Comparison of ENCODE assay signal across 8 cellular contexts in genomic region chr22:40436460-40437431, GRCh38.
A peak's percentile ranks its signal among the peaks of the same experiment; 100 is the strongest.
DNase-seq lines count a peak whose midpoint lies in the region; ATAC-seq, FAIRE-seq and TF ChIP-seq lines count a peak whose summit lies in the region.
"Had no signal": no experiment of that assay in that cellular context is flagged by ENCODE, and none has a peak within 500 bp of the region (broad histone marks: within the 10 kb centered on the region; RNA-seq: fewer than 3 reads in every experiment).

No MANE protein-coding gene starts in this region.

- POLR2A ChIA-PET in OCI-LY7 (lab: Charles Lee) = interaction anchor here (0.5 to 2.5 kb wide), 21 partner anchors 10 to 973 kb away, joined by 3 to 17 read pairs (median 4); no protein-coding TSS in a partner anchor
- POLR2A ChIA-PET in K562 (lab: Yijun Ruan, JAX) = interaction anchor here (0.6 to 2.0 kb wide), 9 partner anchors 8 to 200 kb away, joined by 3 to 5 read pairs (median 4); partner anchors contain the start of gene MRTFA

- CTCF ChIA-PET in OCI-LY7 (lab: Charles Lee; ENCODE audit: unreplicated experiment) (interaction anchor here (0.5 to 1.8 kb wide), 8 partner anchors 18 to 88 kb away, joined by 3 to 6 read pairs (median 3); no protein-coding TSS in a partner anchor), K562 (lab: Yijun Ruan, JAX; ENCODE audit: low intra/inter-chr PET ratio) (interaction anchor here (0.5 to 3.7 kb wide), 6 partner anchors 41 to 462 kb away, joined by 3 to 26 read pairs (median 6); no protein-coding TSS in a partner anchor)

- H4K20me1 ChIP-seq in OCI-LY7 (ENCODE audit: insufficient read depth, low read length) (no peaks in the 10 kb centered on the region), K562 (replicated peaks; ENCODE audit: control insufficient read depth, insufficient read depth, low read length) (0 out of 2 replicates have a peak, but pooled peaks cover 3% of the 10 kb centered on the region)

- intact Hi-C loops in OCI-LY7 (cut with micrococcal nuclease; ENCODE audit: unreplicated experiment) = loop anchor here (1.0 to 2.0 kb wide), 10 partner anchors 22 to 210 kb away; partner anchors contain the start of genes MRTFA and SGSM3
- intact Hi-C loops in K562 (cut with micrococcal nuclease) = loop anchor here (2.0 to 5.0 kb wide), 4 partner anchors 41 to 211 kb away; no protein-coding TSS in a partner anchor

- peak overlapping the region; percentile 99 for H3K4me2 ChIP-seq in OCI-LY7 (ENCODE audit: low read length)
- peak overlapping the region; percentile 61 for H3K4me2 ChIP-seq in K562 (ENCODE audit: insufficient read depth, low read length)

- FAIRE-seq in K562 (lab: Jason Lieb, UNC) = peak; percentile 89

- TF ChIP-seq CTCF in OCI-LY7 (conservative IDR thresholded peaks at IDR 0.05; ENCODE audit: low read length) (peak; percentile 89), K562 (IDR thresholded peaks at IDR 0.05 in 2 of 3, conservative IDR thresholded peaks at IDR 0.05 in 1 of 3; ENCODE audit: insufficient read depth in 2 of 3, low read depth in 1 of 3, low read length in 3 of 3) (peak in 2 of 3 experiments; percentile 50 to 57; a peak in 2 of 6 replicates)

- H3K4me3 Mint-ChIP-seq in immature natural killer cell = peak overlapping the region; percentile 19 to 69 (median 48)

- H3K27me3 Mint-ChIP-seq in immature natural killer cell (ENCODE audit: low read depth in 3 of 3) = no peaks in the 10 kb centered on the region

- H3K9ac ChIP-seq in K562 (ENCODE audit: insufficient read depth in 1 of 2, low read depth in 2 of 2, low read length in 2 of 2) = peak overlapping the region; percentile 53 to 54; a peak in 3 of 4 replicates

- H3K79me2 ChIP-seq in OCI-LY7 (ENCODE audit: insufficient read depth, low read depth, low read length) (peaks cover 65% of the 10 kb centered on the region), K562 (ENCODE audit: control insufficient read depth, insufficient read depth, low read length) (peaks cover 13% of the 10 kb centered on the region; the same call in 1 of the 3 replicates)

- peak; percentile 22; the same call in 1 of the 2 replicates for TF ChIP-seq EP300 in K562 (IDR thresholded peaks at IDR 0.05; ENCODE audit: low read length)

- H3K36me3 ChIP-seq in OCI-LY7 (ENCODE audit: insufficient read depth, low read length) (peaks cover 62% of the 10 kb centered on the region), K562 (ENCODE audit: control insufficient read depth, insufficient read depth, low read length) (peaks cover 19% of the 10 kb centered on the region; the same call in 1 of the 3 replicates)

- H3K4me1 ChIP-seq in OCI-LY7 (ENCODE audit: insufficient read depth, low read length, poor library complexity, severe bottlenecking) = peaks cover 96% of the 10 kb centered on the region
- H3K4me1 ChIP-seq in K562 (replicated peaks in 1 of 2; ENCODE audit: control insufficient read depth in 2 of 2, insufficient read depth in 2 of 2, low read length in 2 of 2) = peaks cover 0 to 23% of the 10 kb centered on the region in 2 experiments; a peak in 4 of 5 replicates

- H3K9me3 ChIP-seq in OCI-LY7 (ENCODE audit: low read length) (peaks cover 5% of the 10 kb centered on the region; the same call in 1 of the 2 replicates), K562 (replicated peaks; ENCODE audit: control insufficient read depth, insufficient read depth, low read depth, low read length) (no peaks in the 10 kb centered on the region)

- TF ChIP-seq RAD21 in K562 (CRISPR knock-in tag; conservative IDR thresholded peaks at IDR 0.05 in 1 of 2, IDR thresholded peaks at IDR 0.05 in 1 of 2) = peak; percentile 59 to 64

- no peak for TF ChIP-seq POLR2A in K562 (conservative IDR thresholded peaks at IDR 0.05)

- BruUV-seq in OCI-LY7 (replicated peaks; lab: Mats Ljungman, UMichigan) (no TSS peak), K562 (replicated peaks; lab: Mats Ljungman, UMichigan) (no TSS peak)

- no peaks in the 10 kb centered on the region for H3K9me1 ChIP-seq in K562 (ENCODE audit: control insufficient read depth, insufficient read depth, low read length)

- H3K27ac Mint-ChIP-seq in immature natural killer cell = peak overlapping the region; percentile 74 to 87 (median 78)

- in situ Hi-C loops in K562 (cut with MboI) = loop anchor here (10.0 kb wide), 1 partner anchor 208 kb away; no protein-coding TSS in a partner anchor

- peaks cover 0 to 8% (median 3%) of the 10 kb centered on the region in 3 donors for H3K36me3 Mint-ChIP-seq in immature natural killer cell

- H3K9me3 Mint-ChIP-seq in immature natural killer cell = no peaks in the 10 kb centered on the region

- H3K4me3 ChIP-seq in OCI-LY7 (ENCODE audit: low read depth, low read length, poor library complexity, severe bottlenecking) (peak overlapping the region; percentile 64), K562 (no peak overlapping the region)

- DNase-seq in EH (ENCODE audit: low read depth) (peak; percentile 55), HK-2 (ENCODE audit: unreplicated experiment) (peak; percentile 15), OCI-LY7 (ENCODE audit: low spot score) (peak; percentile 95), K562 (ENCODE audit: extremely low read depth in 1 of 4, low spot score in 3 of 4) (peak; percentile 57 to 84 (median 65)), immature natural killer cell (peak; percentile 46 to 58 (median 48)), smooth muscle cell of the brain vasculature (ENCODE audit: low read depth, low spot score) (peak; percentile 57)

- H3K9me2 ChIP-seq in OCI-LY7 (ENCODE audit: insufficient read depth, low read length) = no peaks in the 10 kb centered on the region

- H3K27ac ChIP-seq in OCI-LY7 (ENCODE audit: low read depth, low read length, poor library complexity, severe bottlenecking) = peak overlapping the region; percentile 99
- H3K27ac ChIP-seq in K562 (ENCODE audit: extremely low read depth, low read depth, low read length) = peak overlapping the region; percentile 81
- H3K27ac ChIP-seq: epithelial cell of prostate had no signal

- H3K27me3 ChIP-seq in K562 (ENCODE audit: control insufficient read depth in 2 of 2, insufficient read depth in 2 of 2, low read length in 2 of 2) = no peaks in the 10 kb centered on the region

- peaks cover 44 to 59% of the 10 kb centered on the region in 2 donors for H3K4me1 Mint-ChIP-seq in immature natural killer cell

- WGBS in K562 (ENCODE audit: insufficient coverage, low coverage, missing lambda C conversion rate) = 20% methylated on average over 13 of the region's 14 CpGs

- ATAC-seq in GM19438 (IDR thresholded peaks at IDR 0.05; ENCODE audit: low read depth, unreplicated experiment) (peak; percentile 65), K562 (peak; percentile 95)

- H2AFZ ChIP-seq in OCI-LY7 (ENCODE audit: low read length) = no peak overlapping the region
- 0 out of 2 replicates have a peak overlapping the region, but pooled peaks have one; percentile 61 for H2AFZ ChIP-seq in K562 (ENCODE audit: low read depth, low read length)

TF ChIP-seq in K562, 482 proteins besides CTCF, POLR2A, EP300 and RAD21 (continues in another document):
- TF ChIP-seq NEUROD1 (IDR thresholded peaks at IDR 0.05; ENCODE audit: borderline replicate concordance, low read depth, low read length, partially characterized antibody) = no peak
- TF ChIP-seq FOXJ2 (tag; IDR thresholded peaks at IDR 0.05) = no peak
- no peak for TF ChIP-seq XRCC4 (IDR thresholded peaks at IDR 0.05; ENCODE audit: extremely low read depth, insufficient read depth, insufficient read length)
- TF ChIP-seq ZNF212 (CRISPR knock-in tag; IDR thresholded peaks at IDR 0.05) = no peak
- no peak for TF ChIP-seq ZNF12 (CRISPR knock-in tag; IDR thresholded peaks at IDR 0.05)
- no peak for TF ChIP-seq SRSF3 (IDR thresholded peaks at IDR 0.05; ENCODE audit: insufficient read depth, low read length)
- TF ChIP-seq, protein P1, sequence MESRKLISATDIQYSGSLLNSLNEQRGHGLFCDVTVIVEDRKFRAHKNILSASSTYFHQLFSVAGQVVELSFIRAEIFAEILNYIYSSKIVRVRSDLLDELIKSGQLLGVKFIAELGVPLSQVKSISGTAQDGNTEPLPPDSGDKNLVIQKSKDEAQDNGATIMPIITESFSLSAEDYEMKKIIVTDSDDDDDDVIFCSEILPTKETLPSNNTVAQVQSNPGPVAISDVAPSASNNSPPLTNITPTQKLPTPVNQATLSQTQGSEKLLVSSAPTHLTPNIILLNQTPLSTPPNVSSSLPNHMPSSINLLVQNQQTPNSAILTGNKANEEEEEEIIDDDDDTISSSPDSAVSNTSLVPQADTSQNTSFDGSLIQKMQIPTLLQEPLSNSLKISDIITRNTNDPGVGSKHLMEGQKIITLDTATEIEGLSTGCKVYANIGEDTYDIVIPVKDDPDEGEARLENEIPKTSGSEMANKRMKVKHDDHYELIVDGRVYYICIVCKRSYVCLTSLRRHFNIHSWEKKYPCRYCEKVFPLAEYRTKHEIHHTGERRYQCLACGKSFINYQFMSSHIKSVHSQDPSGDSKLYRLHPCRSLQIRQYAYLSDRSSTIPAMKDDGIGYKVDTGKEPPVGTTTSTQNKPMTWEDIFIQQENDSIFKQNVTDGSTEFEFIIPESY (CRISPR knock-in tag; IDR thresholded peaks at IDR 0.05) = 0 out of 2 replicates have a peak, but pooled peaks have one; percentile 15
- TF ChIP-seq DPF2 (IDR thresholded peaks at IDR 0.05) = 0 out of 2 replicates have a peak, but pooled peaks have one; percentile 29
- TF ChIP-seq ILK (tag; IDR thresholded peaks at IDR 0.05; ENCODE audit: borderline replicate concordance, low read depth) = no peak
- no peak for TF ChIP-seq MCM3 (IDR thresholded peaks at IDR 0.05)
- TF ChIP-seq EZH2 (IDR thresholded peaks at IDR 0.05; ENCODE audit: borderline replicate concordance, low read depth, low read length) = no peak
- TF ChIP-seq HNRNPUL1 (IDR thresholded peaks at IDR 0.05; ENCODE audit: low read length) = no peak
- no peak for TF ChIP-seq YBX1 (IDR thresholded peaks at IDR 0.05)
- no peak for TF ChIP-seq SMARCC2 (IDR thresholded peaks at IDR 0.05; ENCODE audit: low read depth)
- no peak for TF ChIP-seq GATAD2A (IDR thresholded peaks at IDR 0.05)
- no peak for TF ChIP-seq ARID2 (IDR thresholded peaks at IDR 0.05)
- no peak for TF ChIP-seq HNRNPLL (IDR thresholded peaks at IDR 0.05; ENCODE audit: low read depth, low read length, poor library complexity, severe bottlenecking)
- TF ChIP-seq MCM7 (IDR thresholded peaks at IDR 0.05) = no peak
- TF ChIP-seq ZNF277 (CRISPR knock-in tag; IDR thresholded peaks at IDR 0.05; ENCODE audit: borderline replicate concordance) = no peak
- TF ChIP-seq RB1 (IDR thresholded peaks at IDR 0.05; ENCODE audit: low read depth) = no peak

Comparison
In these comparisons a context has a peak if more than half of its experiments do, and no peak if none do; other contexts are left out.
1. DNase-seq: peak in every context shown above with its lines; median percentile 95 in OCI-LY7; 65 in K562; 57 in smooth muscle cell of the brain vasculature; 55 in EH; 48 in immature natural killer cell; 15 in HK-2.